In the genomic region with DNA sequence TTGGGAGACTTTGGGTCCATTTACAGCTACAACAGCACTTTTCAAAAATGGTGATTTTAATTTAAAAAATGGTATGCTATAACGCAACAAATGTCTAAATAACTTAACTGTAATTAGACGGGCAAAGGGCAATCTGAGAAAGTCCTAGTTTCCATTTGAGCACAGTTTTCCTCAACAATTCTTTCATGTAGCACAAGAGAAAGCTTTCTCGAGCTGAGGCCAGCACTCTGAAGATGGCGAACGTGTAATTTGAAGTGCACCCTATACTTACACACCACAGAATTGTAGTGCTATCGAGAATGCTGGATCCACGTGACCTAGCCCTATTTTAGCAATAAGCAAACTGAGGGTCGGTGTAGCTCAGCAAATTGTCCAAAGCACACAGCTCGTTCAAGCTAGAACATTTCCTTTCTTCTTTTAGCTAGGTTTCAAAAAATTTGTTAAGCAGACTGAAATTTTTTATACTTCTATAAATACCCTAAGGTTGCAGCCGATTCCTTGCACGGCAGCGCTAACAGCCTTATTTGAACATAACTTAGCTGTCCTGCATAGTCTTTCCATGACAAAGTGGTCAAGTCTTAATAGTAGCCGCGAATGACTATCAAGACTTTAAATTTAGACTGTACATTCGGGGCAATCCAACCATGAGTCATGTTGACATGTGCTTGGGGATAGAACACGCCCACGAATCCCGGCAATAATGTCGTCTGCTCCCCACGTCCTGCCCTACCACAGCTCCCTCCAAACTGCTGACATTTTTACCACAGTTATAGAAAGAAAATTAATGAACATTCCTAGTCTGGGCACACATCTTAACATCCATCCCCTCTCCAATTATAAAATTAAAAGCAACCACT, we compare ENCODE assay signal across 8 cellular contexts.
DNase-seq lines count a peak whose midpoint lies in the region; ATAC-seq, FAIRE-seq and TF ChIP-seq lines count a peak whose summit lies in the region.

No MANE protein-coding gene starts in this region.

- H3K4me1 Mint-ChIP-seq in nephron, result peaks cover 41% of the 10 kb centered on the region

- peak; percentile 88 for FAIRE-seq in G401.6 (lab: Jason Lieb, UNC)

- peaks cover 5% of the 10 kb centered on the region for H3K9me3 Mint-ChIP-seq in nephron

- 0 out of 2 replicates have a peak overlapping the region, but pooled peaks have one; percentile 36 for H3K27ac ChIP-seq in SK-N-MC

- H3K36me3 ChIP-seq in SK-N-MC (ENCODE audit: insufficient read depth, low read length), result peaks cover 37% of the 10 kb centered on the region

- H3K4me3 Mint-ChIP-seq in nephron, result no peak overlapping the region

- ATAC-seq in GM18868 (IDR thresholded peaks at IDR 0.05; ENCODE audit: unreplicated experiment) (no peak), GM21381 (IDR thresholded peaks at IDR 0.05; ENCODE audit: unreplicated experiment) (no peak)

- peaks cover 58% of the 10 kb centered on the region for H3K36me3 Mint-ChIP-seq in nephron (ENCODE audit: low read depth)

- TF ChIP-seq CTCF in epithelial cell of esophagus (IDR thresholded peaks at IDR 0.05; ENCODE audit: insufficient read depth, low read depth, low read length, missing control alignments), result no peak
- no peak for TF ChIP-seq CTCF in nephron (IDR thresholded peaks at IDR 0.05; ENCODE audit: unreplicated experiment in 3 of 3)

- H3K27ac Mint-ChIP-seq in nephron, result peak overlapping the region; percentile 17 to 35 (median 34)

- no peak for DNase-seq in SK-N-MC (ENCODE audit: low read depth, low spot score)
- peak; percentile 91 for DNase-seq in epithelial cell of esophagus (ENCODE audit: low read depth)
- DNase-seq in NCI-H2171 (lab: John Stamatoyannopoulos, UW), result no peak
- DNase-seq in retina, result no peak

- no peaks in the 10 kb centered on the region for H3K27me3 Mint-ChIP-seq in nephron (ENCODE audit: low read depth)

- no peak overlapping the region for H3K9ac ChIP-seq in SK-N-MC (ENCODE audit: insufficient read length)

- no peak overlapping the region for H3K4me3 ChIP-seq in SK-N-MC
- H3K4me3 ChIP-seq in epithelial cell of esophagus (ENCODE audit: low read length), result no peak overlapping the region

- no peaks in the 10 kb centered on the region for H3K9me3 ChIP-seq in SK-N-MC (ENCODE audit: low read depth, low read length)
